Comparison of ENCODE assay signal across 2 cellular contexts in the genomic region with DNA sequence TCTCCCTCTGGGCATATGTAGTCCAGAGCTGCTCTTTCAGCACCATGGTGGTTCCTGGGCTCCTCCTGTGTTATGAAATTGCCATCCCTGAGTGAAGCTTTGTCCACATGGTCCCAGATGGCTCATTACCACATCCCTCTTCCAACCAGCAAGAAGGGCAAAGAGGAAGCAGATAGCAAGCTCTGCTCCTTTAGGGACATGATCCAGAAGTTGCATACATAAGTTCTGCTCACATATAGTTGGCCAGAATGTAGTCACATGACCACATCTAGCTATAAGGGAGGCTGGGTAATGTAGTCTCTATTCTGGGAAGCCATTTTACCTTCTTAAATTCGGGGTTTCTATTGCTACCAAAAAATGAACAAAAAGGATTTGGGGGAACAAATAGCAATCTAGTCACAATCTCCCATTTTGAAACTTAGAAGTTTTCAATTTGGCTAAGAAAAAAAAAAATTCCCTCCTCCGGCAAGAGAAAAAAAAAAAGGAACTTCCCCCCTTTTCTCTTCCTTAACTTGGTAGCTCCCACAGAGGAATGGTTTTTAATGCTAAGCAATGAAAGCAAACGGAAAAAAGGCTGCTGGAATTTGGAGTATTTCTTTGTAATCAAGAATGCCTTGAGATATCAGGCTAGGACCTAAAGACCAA.
TF ChIP-seq lines count a peak whose summit lies in the region.

No MANE protein-coding gene starts in this region.

TF ChIP-seq in GM23338, 12 proteins besides CTCF, POLR2A, EP300 and RAD21:
- TF ChIP-seq, protein P1, sequence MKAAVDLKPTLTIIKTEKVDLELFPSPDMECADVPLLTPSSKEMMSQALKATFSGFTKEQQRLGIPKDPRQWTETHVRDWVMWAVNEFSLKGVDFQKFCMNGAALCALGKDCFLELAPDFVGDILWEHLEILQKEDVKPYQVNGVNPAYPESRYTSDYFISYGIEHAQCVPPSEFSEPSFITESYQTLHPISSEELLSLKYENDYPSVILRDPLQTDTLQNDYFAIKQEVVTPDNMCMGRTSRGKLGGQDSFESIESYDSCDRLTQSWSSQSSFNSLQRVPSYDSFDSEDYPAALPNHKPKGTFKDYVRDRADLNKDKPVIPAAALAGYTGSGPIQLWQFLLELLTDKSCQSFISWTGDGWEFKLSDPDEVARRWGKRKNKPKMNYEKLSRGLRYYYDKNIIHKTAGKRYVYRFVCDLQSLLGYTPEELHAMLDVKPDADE (IDR thresholded peaks at IDR 0.05) = no peak
- TF ChIP-seq CREB1 (CRISPR knock-in tag; IDR thresholded peaks at IDR 0.05; ENCODE audit: low read depth) (no peak), POLR2AphosphoS5 (IDR thresholded peaks at IDR 0.05; ENCODE audit: low read depth) (no peak)

TF ChIP-seq in endothelial cell of umbilical vein, 7 proteins besides CTCF, POLR2A, EP300 and RAD21 (continued from another document):
- no peak for TF ChIP-seq MAX (IDR thresholded peaks at IDR 0.05; ENCODE audit: insufficient read depth, insufficient read length)
